In the genomic region with DNA sequence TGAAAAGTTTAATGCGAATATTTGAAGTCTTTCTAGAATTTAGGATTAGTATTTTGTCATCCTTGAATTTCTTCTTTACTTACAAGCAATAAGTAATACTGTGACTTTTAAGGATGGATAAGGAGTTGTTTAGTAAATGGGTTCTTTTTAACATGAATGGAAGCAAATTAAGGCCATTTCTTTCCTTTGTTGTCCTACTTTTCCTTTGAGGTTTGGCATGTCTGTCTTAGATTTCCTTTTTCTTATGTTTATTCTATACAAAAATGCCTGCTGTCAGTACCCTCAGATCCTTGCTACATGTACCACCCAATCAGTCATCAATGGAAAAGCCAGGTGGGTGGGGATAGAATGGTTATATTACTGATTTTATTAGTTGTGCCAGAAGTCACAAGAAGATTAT, we compare ENCODE assay signal across 25 cellular contexts.
"Had no signal": no experiment of that assay in that cellular context is flagged by ENCODE, and none has a peak within 500 bp of the region (broad histone marks: within the 10 kb centered on the region; RNA-seq: fewer than 3 reads in every experiment).

No MANE protein-coding gene starts in this region.

- H3K36me3 ChIP-seq: colonic mucosa had no signal

- H3K4me3 Mint-ChIP-seq: dendritic cell treated with granulocyte-macrophage colony-stimulating factor and Interleukin-4, amounts not matched to agents 40 ng/mL and 50 ng/mL, for 4 days; effector memory CD8-positive, alpha-beta T cell; endodermal cell had no signal

- DNase-seq: colonic mucosa; cortex of kidney; dermis blood vessel endothelial cell; dorsolateral prefrontal cortex; effector CD4-positive, alpha-beta T cell; effector CD8-positive, alpha-beta T cell; effector memory CD4-positive, alpha-beta T cell; effector memory CD8-positive, alpha-beta T cell; endodermal cell; erythroblast; esophagus squamous epithelium; foreskin fibroblast; foreskin keratinocyte; foreskin melanocyte; gastrocnemius medialis; glutamatergic neuron; head of caudate nucleus; heart left ventricle; heart right ventricle had no signal

- H3K4me3 ChIP-seq: colonic mucosa, coronary artery, dorsolateral prefrontal cortex, esophagus muscularis mucosa, esophagus squamous epithelium, gastrocnemius medialis, gastroesophageal sphincter, heart left ventricle, heart right ventricle had no signal

- H3K4me1 ChIP-seq: colonic mucosa, esophagus muscularis mucosa, foreskin keratinocyte, gastrocnemius medialis, gastroesophageal sphincter, heart right ventricle had no signal

- ATAC-seq: effector memory CD8-positive, alpha-beta T cell; esophagus mucosa; foreskin keratinocyte; gastrocnemius medialis; gastroesophageal sphincter; heart left ventricle; heart right ventricle had no signal

- H3K9me3 Mint-ChIP-seq: dendritic cell treated with granulocyte-macrophage colony-stimulating factor and Interleukin-4, amounts not matched to agents 40 ng/mL and 50 ng/mL, for 4 days; effector memory CD8-positive, alpha-beta T cell; endodermal cell had no signal

- H3K27ac ChIP-seq: colonic mucosa, coronary artery, dorsolateral prefrontal cortex, epithelial cell of prostate, esophagus muscularis mucosa, esophagus squamous epithelium, foreskin keratinocyte, gastrocnemius medialis, gastroesophageal sphincter, heart left ventricle, heart right ventricle had no signal

- H3K27me3 Mint-ChIP-seq: dendritic cell treated with granulocyte-macrophage colony-stimulating factor and Interleukin-4, amounts not matched to agents 40 ng/mL and 50 ng/mL, for 4 days; effector memory CD8-positive, alpha-beta T cell had no signal

- H3K9me3 ChIP-seq: colonic mucosa, esophagus muscularis mucosa, esophagus squamous epithelium, gastrocnemius medialis, gastroesophageal sphincter, heart left ventricle, heart right ventricle had no signal

- H3K27ac Mint-ChIP-seq: dendritic cell treated with granulocyte-macrophage colony-stimulating factor and Interleukin-4, amounts not matched to agents 40 ng/mL and 50 ng/mL, for 4 days; effector memory CD8-positive, alpha-beta T cell; endodermal cell had no signal

- H3K27me3 ChIP-seq: colonic mucosa, dorsolateral prefrontal cortex, esophagus muscularis mucosa, esophagus squamous epithelium, foreskin keratinocyte, gastrocnemius medialis, gastroesophageal sphincter, heart left ventricle, heart right ventricle had no signal
